In genomic region chr6:30647039-30647801, GRCh38 we compare ENCODE assay signal across 8 cellular contexts. TPM values are rescaled to one million over a fixed set of nuclear protein-coding genes. Genes with fewer than 3 reads are reported as not detected.
DNase-seq lines count a peak whose midpoint lies in the region; TF ChIP-seq lines count a peak whose summit lies in the region.

C6orf136 (plus strand) TSS chr6:30647133; CDS start chr6:30647232, 99 bp downstream.

- peaks cover 16 to 62% (median 55%) of the 10 kb centered on the region in 3 experiments for H3K36me3 Mint-ChIP-seq in H9 (ENCODE audit: insufficient read depth in 1 of 3, low read depth in 3 of 3)
- peaks cover 25% of the 10 kb centered on the region for H3K36me3 Mint-ChIP-seq in neural progenitor cell

- no peak within 1 kb of the TSS for H3K23ac ChIP-seq in H9 (ENCODE audit: insufficient read length, low read depth, low read length)

- H2BK12ac ChIP-seq in H9 (ENCODE audit: insufficient read length, low read depth, low read length) = no peak within 1 kb of the TSS

- H2BK120ac ChIP-seq in H9 (ENCODE audit: low read depth, low read length, poor library complexity, severe bottlenecking) = no peak within 1 kb of the TSS

- H3K4me1 ChIP-seq in H9 (ENCODE audit: insufficient read depth, low read length) = no peaks in the 10 kb centered on the region
- peaks cover 10% of the 10 kb centered on the region for H3K4me1 ChIP-seq in neural progenitor cell
- peaks cover 2 to 17% (median 15%) of the 10 kb centered on the region in 5 donors for H3K4me1 ChIP-seq in subcutaneous abdominal adipose tissue (ENCODE audit: control insufficient read depth in 5 of 5, insufficient read depth in 5 of 5, low read length in 5 of 5)

- H3F3A ChIP-seq in neural progenitor cell (ENCODE audit: low read depth) = peaks cover 15% of the 10 kb centered on the region

- peak within 1 kb of the TSS; percentile 76 for H3K4me2 ChIP-seq in H9 (ENCODE audit: insufficient read depth, insufficient read length, low read length)
- H3K4me2 ChIP-seq in neural progenitor cell = peak within 1 kb of the TSS; percentile 78

- H3K79me1 ChIP-seq in H9 (ENCODE audit: insufficient read depth, low read depth, low read length, poor library complexity, severe bottlenecking) = peaks cover 2% of the 10 kb centered on the region

- peak within 1 kb of the TSS; percentile 70 for H3K9ac ChIP-seq in H9 (ENCODE audit: extremely low read depth, insufficient read length, low read length)
- peak within 1 kb of the TSS; percentile 22 for H3K9ac ChIP-seq in neural progenitor cell
- peak within 1 kb of the TSS in 4 of 5 donors; percentile 83 to 91 (median 86) for H3K9ac ChIP-seq in subcutaneous abdominal adipose tissue (ENCODE audit: low read length in 5 of 5)

- H3K27ac ChIP-seq in H9 (ENCODE audit: insufficient read length, low read depth, low read length) (no peak within 1 kb of the TSS), neural progenitor cell (no peak within 1 kb of the TSS), subcutaneous abdominal adipose tissue (ENCODE audit: low read depth, low read length) (peak within 1 kb of the TSS; percentile 77)

- H3K9me3 ChIP-seq in H9 (ENCODE audit: control insufficient read depth, low read depth, low read length) = no peaks in the 10 kb centered on the region
- H3K9me3 ChIP-seq in MG63 = no peaks in the 10 kb centered on the region
- no peaks in the 10 kb centered on the region for H3K9me3 ChIP-seq in neural progenitor cell (ENCODE audit: low read depth)
- H3K9me3 ChIP-seq in subcutaneous abdominal adipose tissue (ENCODE audit: control insufficient read depth in 5 of 5, low read length in 5 of 5) = no peaks in the 10 kb centered on the region

- H2BK5ac ChIP-seq in H9 (ENCODE audit: insufficient read length, low read length) = peak within 1 kb of the TSS; percentile 61

- no peaks in the 10 kb centered on the region for H3K9me3 Mint-ChIP-seq in H9
- no peaks in the 10 kb centered on the region for H3K9me3 Mint-ChIP-seq in neural progenitor cell

- H3K79me2 ChIP-seq in H9 (ENCODE audit: insufficient read depth, low read length) (no peaks in the 10 kb centered on the region), neural progenitor cell (ENCODE audit: low read depth) (peaks cover 30% of the 10 kb centered on the region)

- no peak within 1 kb of the TSS for H4K5ac ChIP-seq in H9 (ENCODE audit: insufficient read length, low read depth, low read length)

- H2AFZ ChIP-seq in H9 (ENCODE audit: low read length) (no peak within 1 kb of the TSS), neural progenitor cell (replicated peaks) (peak within 1 kb of the TSS; percentile 78)

- H3K14ac ChIP-seq in H9 (ENCODE audit: insufficient read depth, low read length) = peak within 1 kb of the TSS; percentile 83

- H3K27me3 ChIP-seq in H9 (ENCODE audit: insufficient read depth, low read length) (no peaks in the 10 kb centered on the region), MG63 (no peaks in the 10 kb centered on the region), neural progenitor cell (no peaks in the 10 kb centered on the region), subcutaneous abdominal adipose tissue (ENCODE audit: control insufficient read depth in 5 of 5, insufficient read depth in 4 of 5, low read length in 5 of 5) (no peaks in the 10 kb centered on the region)

- H3K56ac ChIP-seq in H9 (ENCODE audit: insufficient read length, low read depth, low read length) = no peak within 1 kb of the TSS

- H4K8ac ChIP-seq in H9 (replicated peaks; ENCODE audit: insufficient read length, low read depth, low read length) = no peak within 1 kb of the TSS

- H2BK20ac ChIP-seq in H9 (ENCODE audit: low read depth, low read length, poor library complexity, severe bottlenecking) = no peak within 1 kb of the TSS

- peak within 1 kb of the TSS; percentile 85 for H3K18ac ChIP-seq in H9 (ENCODE audit: insufficient read length, low read depth, low read length)

- peaks cover 8% of the 10 kb centered on the region for H3K36me3 ChIP-seq in MG63
- H3K36me3 ChIP-seq in neural progenitor cell = no peaks in the 10 kb centered on the region
- H3K36me3 ChIP-seq in subcutaneous abdominal adipose tissue (ENCODE audit: control insufficient read depth in 5 of 5, insufficient read depth in 5 of 5, low read length in 5 of 5) = peaks cover under 1 to 38% (median 27%) of the 10 kb centered on the region in 5 donors

- peak within 1 kb of the TSS; percentile 85 to 94 for H3K4me3 Mint-ChIP-seq in H9
- peak within 1 kb of the TSS; percentile 92 for H3K4me3 Mint-ChIP-seq in neural progenitor cell

- H2AK5ac ChIP-seq in H9 (ENCODE audit: insufficient read length, low read length) = no peak within 1 kb of the TSS

- no peak within 1 kb of the TSS for H3K4ac ChIP-seq in H9 (ENCODE audit: low read depth, low read length)

- no CpG with 5 or more reads among the region's 76 CpGs for WGBS in H9 (ENCODE audit: extremely low coverage, insufficient read length, low lambda C conversion rate)

- H3K23me2 ChIP-seq in H9 (ENCODE audit: insufficient read length, low read depth, low read length, poor library complexity, severe bottlenecking) = peaks cover 8% of the 10 kb centered on the region

- peaks cover 14 to 17% of the 10 kb centered on the region in 2 experiments for H3K4me1 Mint-ChIP-seq in H9
- peaks cover 16% of the 10 kb centered on the region for H3K4me1 Mint-ChIP-seq in neural progenitor cell

- H3K27ac Mint-ChIP-seq in H9 = peak within 1 kb of the TSS; percentile 19 to 90 (median 82); a peak in 6 of 7 replicates
- H3K27ac Mint-ChIP-seq in neural progenitor cell = no peak within 1 kb of the TSS

- no peak for TF ChIP-seq CTCF in H9 (conservative IDR thresholded peaks at IDR 0.05)
- no peak for TF ChIP-seq CTCF in foreskin fibroblast (IDR thresholded peaks at IDR 0.05; ENCODE audit: low read depth, low read length)
- no peak for TF ChIP-seq CTCF in neural progenitor cell (IDR thresholded peaks at IDR 0.05)

- no peaks in the 10 kb centered on the region for H3K27me3 Mint-ChIP-seq in H9 (ENCODE audit: low read depth)
- peaks cover 5% of the 10 kb centered on the region for H3K27me3 Mint-ChIP-seq in neural progenitor cell (ENCODE audit: insufficient read depth, low read depth)

- H4K20me1 ChIP-seq in H9 (ENCODE audit: control insufficient read depth, insufficient read depth, insufficient read length) (no peaks in the 10 kb centered on the region), neural progenitor cell (ENCODE audit: low read depth) (peaks cover 13% of the 10 kb centered on the region)

- H3K4me3 ChIP-seq in MG63 = peak within 1 kb of the TSS; percentile 82
- H3K4me3 ChIP-seq in foreskin fibroblast (ENCODE audit: low read depth in 1 of 2, low read length in 2 of 2) = peak within 1 kb of the TSS; percentile 86 to 96
- peak within 1 kb of the TSS; percentile 75 for H3K4me3 ChIP-seq in neural progenitor cell
- H3K4me3 ChIP-seq in subcutaneous abdominal adipose tissue (ENCODE audit: low read depth in 1 of 5, low read length in 5 of 5) = peak within 1 kb of the TSS; percentile 78 to 98 (median 80)

- DNase-seq in EL = peak; percentile 95
- DNase-seq in H9 = peak; percentile 94
- DNase-seq in MG63 = peak; percentile 84
- DNase-seq in SHP77 treated with DMSO at 0.1 percent for 48 hours (lab: John Stamatoyannopoulos, UW) = peak; percentile 81
- DNase-seq in activated gamma-delta T cell treated with Interleukin-2 at 50 U/mL for 16 hours = peak; percentile 91
- peak; percentile 86 to 87 for DNase-seq in foreskin fibroblast
- peak; percentile 97 for DNase-seq in neural progenitor cell (ENCODE audit: low spot score)

- no peak within 1 kb of the TSS for H4K91ac ChIP-seq in H9 (ENCODE audit: insufficient read length, low read depth, low read length)

- H3T11ph ChIP-seq in H9 (ENCODE audit: low read length) = no peak within 1 kb of the TSS

- no peak within 1 kb of the TSS for H2BK15ac ChIP-seq in H9 (ENCODE audit: low read depth, low read length)

RNA-seq across cellular contexts. Expression of gene C6orf136, which starts in this region (rescaled TPM):
- total RNA-seq in H9 (2021) = 22.2 and 23.9 TPM in 2 replicates
- total RNA-seq in MG63 (2014; rRNA removed; shearing (Covaris generic); ENCODE audit: low replicate concordance) = 1.9 and 3.2 TPM in 2 replicates
- total RNA-seq in neural progenitor cell (ENCODE audit: low replicate concordance) = 3.7 and 9.4 TPM in 2 replicates

Comparison
In these comparisons a context has a peak if more than half of its experiments do, and no peak if none do; other contexts are left out.
1. H3K9ac ChIP-seq: peak in every context shown above with its lines; median percentile 86 in subcutaneous abdominal adipose tissue; 70 in H9; 22 in neural progenitor cell.